In the genomic region with DNA sequence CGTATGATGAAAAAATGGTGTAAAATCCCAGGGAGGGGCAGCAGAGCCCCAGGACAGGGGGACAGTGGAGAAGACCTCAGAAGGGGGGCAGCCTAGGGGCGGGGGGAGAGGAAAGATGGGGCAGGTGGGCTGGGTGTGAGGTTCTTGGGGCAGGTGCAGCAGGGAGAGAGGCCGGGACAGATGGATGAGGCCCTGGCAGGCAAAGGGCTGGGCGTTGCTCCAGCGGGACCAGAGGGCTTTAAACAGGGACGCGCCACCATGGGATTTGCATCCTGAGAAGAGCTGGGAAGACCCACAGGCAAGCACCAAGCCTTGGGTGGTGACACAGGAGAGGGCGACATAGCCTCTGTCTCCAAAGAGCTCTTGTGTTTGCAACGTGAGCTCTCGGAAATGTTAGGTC, we compare ENCODE assay signal across 15 cellular contexts.
"Had no signal": no experiment of that assay in that cellular context is flagged by ENCODE, and none has a peak within 500 bp of the region (broad histone marks: within the 10 kb centered on the region; RNA-seq: fewer than 3 reads in every experiment).

No MANE protein-coding gene starts in this region.

- H3K27ac Mint-ChIP-seq: activated B cell treated with CpG ODN at 0.5 μM for 24 hours; activated T-helper 2 cell treated with anti-CD3 and anti-CD28 coated beads, Interferon-gamma antibody, Interleukin-2, Interleukin-4, amounts not matched to agents 10 μg/mL and 5 μg/mL and 100 μg/mL, durations not matched to agents 14 hours and 24 hours and 36 hours; dendritic cell treated with granulocyte-macrophage colony-stimulating factor and Interleukin-4, amounts not matched to agents 40 ng/mL and 50 ng/mL, for 4 days; stimulated activated naive B cell treated with anti-CD40 and anti-IgM and Interleukin-4, amounts not matched to agents 10 μg/mL and 1 μg/mL and 100 μg/mL, for 72 hours had no signal

- DNase-seq: activated B cell treated with CpG ODN at 0.5 μM for 24 hours; activated CD4-positive, alpha-beta T cell treated with anti-CD3 and anti-CD28 coated beads, Interleukin-2, amount 50 U/mL, for 1 hour; activated naive CD4-positive, alpha-beta T cell treated with anti-CD3 and anti-CD28 coated beads, Interleukin-2, amount 50 U/mL, for 16 hours; erythroblast; glutamatergic neuron; immature natural killer cell; left cardiac atrium; lower lobe of right lung; naive B cell; retina; stimulated activated CD4-positive, alpha-beta T cell treated with anti-CD3 and anti-CD28 coated beads, Interleukin-1b, Interleukin-23, amount 100 ng/mL, for 48 hours; stimulated activated naive B cell treated with anti-CD40 and anti-IgM and Interleukin-4, amounts not matched to agents 10 μg/mL and 1 μg/mL and 100 μg/mL, for 72 hours; T-helper 2 cell had no signal

- H3K4me3 Mint-ChIP-seq: activated B cell treated with CpG ODN at 0.5 μM for 24 hours; dendritic cell treated with granulocyte-macrophage colony-stimulating factor and Interleukin-4, amounts not matched to agents 40 ng/mL and 50 ng/mL, for 4 days; stimulated activated naive B cell treated with anti-CD40 and anti-IgM and Interleukin-4, amounts not matched to agents 10 μg/mL and 1 μg/mL and 100 μg/mL, for 72 hours had no signal

- ATAC-seq: left cardiac atrium; lower lobe of right lung; stimulated activated naive B cell treated with anti-CD40 and anti-IgM and Interleukin-4, amounts not matched to agents 10 μg/mL and 1 μg/mL and 100 μg/mL, for 72 hours had no signal
